In the genomic region with DNA sequence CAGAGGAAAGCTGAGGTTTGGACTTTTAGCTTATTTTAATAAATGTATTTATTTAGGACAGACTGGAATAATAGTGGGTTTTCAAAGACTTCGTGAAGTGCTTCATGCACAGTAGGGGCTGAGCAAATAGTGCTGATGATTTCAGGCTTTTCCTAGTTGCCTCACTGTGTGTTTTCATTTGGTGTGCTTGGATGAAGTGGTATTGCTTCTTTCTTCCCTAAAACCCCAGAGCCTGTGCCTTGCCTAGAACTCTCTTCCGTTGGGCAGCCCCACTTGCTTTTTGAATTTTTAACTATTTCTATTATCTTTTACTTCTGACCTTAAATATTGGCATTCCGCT, we compare ENCODE assay signal across 18 cellular contexts.
"Had no signal": no experiment of that assay in that cellular context is flagged by ENCODE, and none has a peak within 500 bp of the region (broad histone marks: within the 10 kb centered on the region; RNA-seq: fewer than 3 reads in every experiment).

No MANE protein-coding gene starts in this region.

- DNase-seq: activated CD4-positive, alpha-beta memory T cell treated with anti-CD3 and anti-CD28 coated beads for 36 hours; activated CD4-positive, alpha-beta T cell treated with anti-CD3 and anti-CD28 coated beads for 1 hour; activated CD8-positive, alpha-beta memory T cell treated with anti-CD3 and anti-CD28 coated beads, Interleukin-2, amount 10 ng/mL, durations not matched to agents 7 days and 5 days; activated effector memory CD4-positive, alpha-beta T cell treated with Interleukin-2 at 50 U/mL for 16 hours; activated naive CD4-positive, alpha-beta T cell treated with anti-CD3 and anti-CD28 coated beads, Interleukin-2, amount 50 U/mL, for 16 hours; activated T-cell treated with anti-CD3 and anti-CD28 coated beads, Interleukin-2, amount 50 U/mL, for 24 hours; caudate nucleus; effector CD4-positive, alpha-beta T cell; esophagus squamous epithelium; hippocampal formation; left ventricle myocardium superior; sigmoid colon; spleen had no signal

- H3K4me1 ChIP-seq: esophagus squamous epithelium had no signal

- H3K27ac Mint-ChIP-seq: activated CD4-positive, alpha-beta memory T cell treated with anti-CD3 and anti-CD28 coated beads for 36 hours; activated CD8-positive, alpha-beta memory T cell treated with anti-CD3 and anti-CD28 coated beads, Interleukin-2, amount 10 ng/mL, durations not matched to agents 7 days and 5 days had no signal

- H3K4me3 ChIP-seq: coronary artery, esophagus squamous epithelium, sigmoid colon, spleen, thoracic aorta had no signal

- H3K36me3 ChIP-seq: thoracic aorta had no signal

- H3K9me3 Mint-ChIP-seq: activated CD4-positive, alpha-beta memory T cell treated with anti-CD3 and anti-CD28 coated beads for 36 hours; activated T-cell treated with anti-CD3 and anti-CD28 coated beads, Interleukin-2, amount 50 U/mL, for 24 hours; neural crest cell had no signal

- H3K4me1 Mint-ChIP-seq: neural crest cell had no signal

- FAIRE-seq: endothelial cell of umbilical vein, keratinocyte had no signal

- H3K9me3 ChIP-seq: esophagus squamous epithelium, sigmoid colon, spleen, thoracic aorta had no signal

- H3K27me3 ChIP-seq: esophagus squamous epithelium, sigmoid colon, spleen had no signal

- H3K27ac ChIP-seq: coronary artery, esophagus squamous epithelium, sigmoid colon, spleen, thoracic aorta had no signal

- H3K4me3 Mint-ChIP-seq: activated CD4-positive, alpha-beta memory T cell treated with anti-CD3 and anti-CD28 coated beads for 36 hours; activated CD8-positive, alpha-beta memory T cell treated with anti-CD3 and anti-CD28 coated beads, Interleukin-2, amount 10 ng/mL, durations not matched to agents 7 days and 5 days; activated T-cell treated with anti-CD3 and anti-CD28 coated beads, Interleukin-2, amount 50 U/mL, for 24 hours; neural crest cell had no signal

- ATAC-seq: activated CD8-positive, alpha-beta memory T cell treated with anti-CD3 and anti-CD28 coated beads, Interleukin-2, amount 10 ng/mL, durations not matched to agents 7 days and 5 days; left ventricle myocardium superior had no signal

- H3K27me3 Mint-ChIP-seq: activated CD4-positive, alpha-beta memory T cell treated with anti-CD3 and anti-CD28 coated beads for 36 hours; activated CD8-positive, alpha-beta memory T cell treated with anti-CD3 and anti-CD28 coated beads, Interleukin-2, amount 10 ng/mL, durations not matched to agents 7 days and 5 days; activated T-cell treated with anti-CD3 and anti-CD28 coated beads, Interleukin-2, amount 50 U/mL, for 24 hours had no signal
